Comparison of ENCODE assay signal across 18 cellular contexts in genomic region chr11:44005076-44005800, GRCh38. TPM values are rescaled to one million over a fixed set of nuclear protein-coding genes. Genes with fewer than 3 reads are reported as not detected.
DNase-seq lines count a peak whose midpoint lies in the region; ATAC-seq, FAIRE-seq and TF ChIP-seq lines count a peak whose summit lies in the region.
"Had no signal": no experiment of that assay in that cellular context is flagged by ENCODE, and none has a peak within 500 bp of the region (broad histone marks: within the 10 kb centered on the region; RNA-seq: fewer than 3 reads in every experiment).

No MANE protein-coding gene starts in this region.

- H3K4me1 Mint-ChIP-seq in type B pancreatic cell (ENCODE audit: unreplicated experiment) = peaks cover 39% of the 10 kb centered on the region
- H3K4me1 Mint-ChIP-seq: activated naive CD8-positive, alpha-beta T cell treated with anti-CD3 and anti-CD28 coated beads for 36 hours had no signal

- TF ChIP-seq POLR2A in H54 (IDR thresholded peaks at IDR 0.05; ENCODE audit: low read depth, low read length) = no peak

- no peaks in the 10 kb centered on the region for H3K27me3 Mint-ChIP-seq in type B pancreatic cell

- no peak overlapping the region for H3K27ac Mint-ChIP-seq in type B pancreatic cell
- H3K27ac Mint-ChIP-seq: activated naive CD8-positive, alpha-beta T cell treated with anti-CD3 and anti-CD28 coated beads for 36 hours had no signal

- H3K27me3 ChIP-seq in cardiac muscle cell (no peaks in the 10 kb centered on the region), osteoblast (ENCODE audit: insufficient read depth, low read length) (no peaks in the 10 kb centered on the region)
- H3K27me3 ChIP-seq: pancreas had no signal

- no peak for DNase-seq in cardiac muscle cell (ENCODE audit: low read depth in 1 of 2, low spot score in 1 of 2)
- no peak for DNase-seq in Right ventricle myocardium superior
- DNase-seq in NCI-H2227 treated with DMSO at 0.1 percent for 48 hours (lab: John Stamatoyannopoulos, UW) = peak; percentile 76
- DNase-seq in head of caudate nucleus = peak in 22 of 42 donors; percentile 13 to 60 (median 43)
- DNase-seq in type B pancreatic cell (ENCODE audit: extremely low spot score, unreplicated experiment) = peak; percentile 62
- DNase-seq in H54 (ENCODE audit: insufficient read length, low spot score) = no peak
- DNase-seq in osteoblast (ENCODE audit: insufficient read length, low spot score, missing footprints) = no peak
- DNase-seq: activated naive CD8-positive, alpha-beta T cell treated with anti-CD3 and anti-CD28 coated beads for 36 hours; erythroblast; GOT3; lower lobe of right lung had no signal

- no peaks in the 10 kb centered on the region for H3K9me3 Mint-ChIP-seq in type B pancreatic cell
- H3K9me3 Mint-ChIP-seq: activated naive CD8-positive, alpha-beta T cell treated with anti-CD3 and anti-CD28 coated beads for 36 hours had no signal

- H3K4me3 ChIP-seq in cardiac muscle cell = no peak overlapping the region
- H3K4me3 ChIP-seq in osteoblast (ENCODE audit: insufficient read depth, low read length) = no peak overlapping the region
- H3K4me3 ChIP-seq: lower lobe of right lung, pancreas had no signal

- no peak for ATAC-seq in Right ventricle myocardium superior (ENCODE audit: poor library complexity)
- no peak for ATAC-seq in GM21367 (IDR thresholded peaks at IDR 0.05; ENCODE audit: unreplicated experiment)
- ATAC-seq: lower lobe of right lung, Panc1, pancreas had no signal

- peak overlapping the region; percentile 36 for H3K27ac ChIP-seq in cardiac muscle cell
- no peak overlapping the region for H3K27ac ChIP-seq in osteoblast (ENCODE audit: low read depth, low read length)
- H3K27ac ChIP-seq: lower lobe of right lung, pancreas had no signal

- no peak for FAIRE-seq in H54 (lab: Jason Lieb, UNC)
- FAIRE-seq: pancreas had no signal

- no peaks in the 10 kb centered on the region for H3K36me3 Mint-ChIP-seq in type B pancreatic cell
- H3K36me3 Mint-ChIP-seq: activated naive CD8-positive, alpha-beta T cell treated with anti-CD3 and anti-CD28 coated beads for 36 hours had no signal

- no peak for TF ChIP-seq CTCF in cardiac muscle cell (IDR thresholded peaks at IDR 0.05; ENCODE audit: low read depth, low read length)
- no peak for TF ChIP-seq CTCF in type B pancreatic cell (conservative IDR thresholded peaks at IDR 0.05)
- no peak for TF ChIP-seq CTCF in osteoblast (IDR thresholded peaks at IDR 0.05; ENCODE audit: extremely low read depth, low read depth, low read length)

- no peaks in the 10 kb centered on the region for H3K79me2 ChIP-seq in osteoblast (ENCODE audit: insufficient read depth, low read length)

- H4K20me1 ChIP-seq in osteoblast (ENCODE audit: insufficient read depth, low read length) = no peaks in the 10 kb centered on the region

- H3K4me1 ChIP-seq in cardiac muscle cell (ENCODE audit: low read depth) (peaks cover 22% of the 10 kb centered on the region), osteoblast (ENCODE audit: insufficient read depth, low read length) (peaks cover 5% of the 10 kb centered on the region)
- H3K4me1 ChIP-seq: lower lobe of right lung, pancreas had no signal

- H3K4me3 Mint-ChIP-seq in type B pancreatic cell = no peak overlapping the region
- H3K4me3 Mint-ChIP-seq: activated naive CD8-positive, alpha-beta T cell treated with anti-CD3 and anti-CD28 coated beads for 36 hours had no signal

- H3K36me3 ChIP-seq in cardiac muscle cell (no peaks in the 10 kb centered on the region), osteoblast (ENCODE audit: insufficient read depth, low read length) (no peaks in the 10 kb centered on the region)
- H3K36me3 ChIP-seq: lower lobe of right lung, pancreas had no signal

- no peak overlapping the region for H3K4me2 ChIP-seq in osteoblast (ENCODE audit: insufficient read depth, low read length)

- intact Hi-C loops in Right ventricle myocardium superior (cut with DNase I) = no loop called here
- intact Hi-C loops in head of caudate nucleus (cut with DNase I) = no loop called here

- H3K9me3 ChIP-seq in cardiac muscle cell (ENCODE audit: low read depth) = no peaks in the 10 kb centered on the region
- no peaks in the 10 kb centered on the region for H3K9me3 ChIP-seq in osteoblast (ENCODE audit: low read depth, low read length)
- H3K9me3 ChIP-seq: lower lobe of right lung, pancreas had no signal

- H2AFZ ChIP-seq in osteoblast (ENCODE audit: low read length) = no peak overlapping the region

RNA-seq across cellular contexts. Expression of gene ACCSL, which starts 42.5 kb away (rescaled TPM):
- total RNA-seq in cardiac muscle cell (not detected in 2 replicates), Right ventricle myocardium superior (not detected), type B pancreatic cell (ENCODE audit: low replicate concordance) (not detected in 2 replicates), osteoblast (under 0.01 TPM in 1 of 2 replicates, not detected in the other)
- polyA plus RNA-seq in cardiac muscle cell = not detected in 2 replicates
- total RNA-seq: activated CD8-positive, alpha-beta memory T cell treated with anti-CD3 and anti-CD28 coated beads for 36 hours; activated naive CD8-positive, alpha-beta T cell treated with anti-CD3 and anti-CD28 coated beads for 36 hours; cerebellum; lower lobe of right lung; pancreas; T-helper 2 cell treated with Interferon-gamma antibody and Interleukin-4, amounts not matched to agents 100 ng/mL and 5 ng/mL, for 36 hours had no signal
- polyA plus RNA-seq: AG04450, pancreas had no signal

Comparison
In these comparisons a context has a peak if more than half of its experiments do, and no peak if none do; other contexts are left out.
1. DNase-seq: peak in NCI-H2227 treated with DMSO at 0.1 percent for 48 hours (single experiment), head of caudate nucleus (22 of 42) and type B pancreatic cell (single experiment); none in cardiac muscle cell (0 of 2), Right ventricle myocardium superior (single experiment), H54 (single experiment) and osteoblast (single experiment).